1 cellular context compared by ENCODE assay signal in the genomic region with DNA sequence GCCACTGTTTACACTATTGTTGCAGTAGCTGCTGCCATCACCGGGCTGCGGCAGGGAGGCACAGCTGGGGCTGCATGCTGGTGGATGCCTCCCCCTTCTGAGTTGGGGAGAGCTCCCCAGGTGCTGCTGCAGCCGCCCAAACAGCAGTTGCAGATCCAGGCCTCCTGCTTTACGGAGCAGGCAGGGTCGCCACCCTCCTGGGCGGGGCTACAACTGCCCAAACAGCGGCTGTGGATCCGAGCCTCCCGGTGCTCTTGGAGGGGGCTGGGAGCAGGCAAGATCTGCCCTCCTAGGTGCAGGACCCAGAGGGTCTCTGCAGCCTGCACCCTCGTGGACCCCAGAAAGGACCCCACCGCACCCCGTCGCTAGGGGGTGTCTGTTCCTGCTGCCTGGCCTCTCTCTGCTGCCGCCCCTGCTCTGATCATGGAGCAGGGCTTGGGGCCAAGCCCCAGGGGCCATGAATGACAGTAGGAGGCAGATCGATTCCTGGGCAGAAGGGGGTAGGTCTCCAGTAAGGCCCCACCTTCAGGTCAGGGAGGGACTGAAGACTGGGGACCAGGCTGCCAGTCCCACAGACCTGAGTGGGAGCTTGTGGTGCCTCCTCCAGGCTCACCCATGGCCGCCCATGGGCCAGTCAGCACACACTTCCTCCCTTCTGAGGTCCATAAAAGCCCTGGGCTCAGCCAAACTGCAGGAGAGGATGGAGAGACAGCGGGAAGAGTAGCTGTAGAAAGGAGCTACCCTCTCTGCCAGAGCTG.
TF ChIP-seq lines count a peak whose summit lies in the region.

No MANE protein-coding gene starts in this region.

TF ChIP-seq in HepG2, 621 proteins besides CTCF, POLR2A, EP300 and RAD21 (continues in another document):
- TF ChIP-seq, protein P1, sequence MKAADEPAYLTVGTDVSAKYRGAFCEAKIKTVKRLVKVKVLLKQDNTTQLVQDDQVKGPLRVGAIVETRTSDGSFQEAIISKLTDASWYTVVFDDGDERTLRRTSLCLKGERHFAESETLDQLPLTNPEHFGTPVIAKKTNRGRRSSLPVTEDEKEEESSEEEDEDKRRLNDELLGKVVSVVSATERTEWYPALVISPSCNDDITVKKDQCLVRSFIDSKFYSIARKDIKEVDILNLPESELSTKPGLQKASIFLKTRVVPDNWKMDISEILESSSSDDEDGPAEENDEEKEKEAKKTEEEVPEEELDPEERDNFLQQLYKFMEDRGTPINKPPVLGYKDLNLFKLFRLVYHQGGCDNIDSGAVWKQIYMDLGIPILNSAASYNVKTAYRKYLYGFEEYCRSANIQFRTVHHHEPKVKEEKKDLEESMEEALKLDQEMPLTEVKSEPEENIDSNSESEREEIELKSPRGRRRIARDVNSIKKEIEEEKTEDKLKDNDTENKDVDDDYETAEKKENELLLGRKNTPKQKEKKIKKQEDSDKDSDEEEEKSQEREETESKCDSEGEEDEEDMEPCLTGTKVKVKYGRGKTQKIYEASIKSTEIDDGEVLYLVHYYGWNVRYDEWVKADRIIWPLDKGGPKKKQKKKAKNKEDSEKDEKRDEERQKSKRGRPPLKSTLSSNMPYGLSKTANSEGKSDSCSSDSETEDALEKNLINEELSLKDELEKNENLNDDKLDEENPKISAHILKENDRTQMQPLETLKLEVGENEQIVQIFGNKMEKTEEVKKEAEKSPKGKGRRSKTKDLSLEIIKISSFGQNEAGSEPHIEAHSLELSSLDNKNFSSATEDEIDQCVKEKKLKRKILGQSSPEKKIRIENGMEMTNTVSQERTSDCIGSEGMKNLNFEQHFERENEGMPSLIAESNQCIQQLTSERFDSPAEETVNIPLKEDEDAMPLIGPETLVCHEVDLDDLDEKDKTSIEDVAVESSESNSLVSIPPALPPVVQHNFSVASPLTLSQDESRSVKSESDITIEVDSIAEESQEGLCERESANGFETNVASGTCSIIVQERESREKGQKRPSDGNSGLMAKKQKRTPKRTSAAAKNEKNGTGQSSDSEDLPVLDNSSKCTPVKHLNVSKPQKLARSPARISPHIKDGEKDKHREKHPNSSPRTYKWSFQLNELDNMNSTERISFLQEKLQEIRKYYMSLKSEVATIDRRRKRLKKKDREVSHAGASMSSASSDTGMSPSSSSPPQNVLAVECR (CRISPR knock-in tag; IDR thresholded peaks at IDR 0.05; ENCODE audit: borderline replicate concordance): peak; percentile 53; the same call in 1 of the 2 replicates
- 0 out of 2 replicates have a peak, but pooled peaks have one; percentile 28 for TF ChIP-seq MEIS2 (CRISPR knock-in tag; IDR thresholded peaks at IDR 0.05)
- TF ChIP-seq ZFY (CRISPR knock-in tag; IDR thresholded peaks at IDR 0.05): peak; percentile 57; the same call in 1 of the 2 replicates
- peak; percentile 48; the same call in 1 of the 2 replicates for TF ChIP-seq GABPB1 (CRISPR knock-in tag; IDR thresholded peaks at IDR 0.05)
- TF ChIP-seq HOXA5 (CRISPR knock-in tag; IDR thresholded peaks at IDR 0.05): 0 out of 2 replicates have a peak, but pooled peaks have one; percentile 54
- TF ChIP-seq, protein P2, sequence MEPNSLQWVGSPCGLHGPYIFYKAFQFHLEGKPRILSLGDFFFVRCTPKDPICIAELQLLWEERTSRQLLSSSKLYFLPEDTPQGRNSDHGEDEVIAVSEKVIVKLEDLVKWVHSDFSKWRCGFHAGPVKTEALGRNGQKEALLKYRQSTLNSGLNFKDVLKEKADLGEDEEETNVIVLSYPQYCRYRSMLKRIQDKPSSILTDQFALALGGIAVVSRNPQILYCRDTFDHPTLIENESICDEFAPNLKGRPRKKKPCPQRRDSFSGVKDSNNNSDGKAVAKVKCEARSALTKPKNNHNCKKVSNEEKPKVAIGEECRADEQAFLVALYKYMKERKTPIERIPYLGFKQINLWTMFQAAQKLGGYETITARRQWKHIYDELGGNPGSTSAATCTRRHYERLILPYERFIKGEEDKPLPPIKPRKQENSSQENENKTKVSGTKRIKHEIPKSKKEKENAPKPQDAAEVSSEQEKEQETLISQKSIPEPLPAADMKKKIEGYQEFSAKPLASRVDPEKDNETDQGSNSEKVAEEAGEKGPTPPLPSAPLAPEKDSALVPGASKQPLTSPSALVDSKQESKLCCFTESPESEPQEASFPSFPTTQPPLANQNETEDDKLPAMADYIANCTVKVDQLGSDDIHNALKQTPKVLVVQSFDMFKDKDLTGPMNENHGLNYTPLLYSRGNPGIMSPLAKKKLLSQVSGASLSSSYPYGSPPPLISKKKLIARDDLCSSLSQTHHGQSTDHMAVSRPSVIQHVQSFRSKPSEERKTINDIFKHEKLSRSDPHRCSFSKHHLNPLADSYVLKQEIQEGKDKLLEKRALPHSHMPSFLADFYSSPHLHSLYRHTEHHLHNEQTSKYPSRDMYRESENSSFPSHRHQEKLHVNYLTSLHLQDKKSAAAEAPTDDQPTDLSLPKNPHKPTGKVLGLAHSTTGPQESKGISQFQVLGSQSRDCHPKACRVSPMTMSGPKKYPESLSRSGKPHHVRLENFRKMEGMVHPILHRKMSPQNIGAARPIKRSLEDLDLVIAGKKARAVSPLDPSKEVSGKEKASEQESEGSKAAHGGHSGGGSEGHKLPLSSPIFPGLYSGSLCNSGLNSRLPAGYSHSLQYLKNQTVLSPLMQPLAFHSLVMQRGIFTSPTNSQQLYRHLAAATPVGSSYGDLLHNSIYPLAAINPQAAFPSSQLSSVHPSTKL (CRISPR knock-in tag; IDR thresholded peaks at IDR 0.05): 0 out of 2 replicates have a peak, but pooled peaks have one; percentile 3
- TF ChIP-seq NFKB2 (CRISPR knock-in tag; IDR thresholded peaks at IDR 0.05; ENCODE audit: borderline replicate concordance): 0 out of 2 replicates have a peak, but pooled peaks have one; percentile 30
- 0 out of 2 replicates have a peak, but pooled peaks have one; percentile 35 for TF ChIP-seq ZNF333 (CRISPR knock-in tag; IDR thresholded peaks at IDR 0.05; ENCODE audit: borderline replicate concordance)
- peak; percentile 94 for TF ChIP-seq ZNF460 (CRISPR knock-in tag; IDR thresholded peaks at IDR 0.05; ENCODE audit: borderline replicate concordance)
- TF ChIP-seq, protein P3, sequence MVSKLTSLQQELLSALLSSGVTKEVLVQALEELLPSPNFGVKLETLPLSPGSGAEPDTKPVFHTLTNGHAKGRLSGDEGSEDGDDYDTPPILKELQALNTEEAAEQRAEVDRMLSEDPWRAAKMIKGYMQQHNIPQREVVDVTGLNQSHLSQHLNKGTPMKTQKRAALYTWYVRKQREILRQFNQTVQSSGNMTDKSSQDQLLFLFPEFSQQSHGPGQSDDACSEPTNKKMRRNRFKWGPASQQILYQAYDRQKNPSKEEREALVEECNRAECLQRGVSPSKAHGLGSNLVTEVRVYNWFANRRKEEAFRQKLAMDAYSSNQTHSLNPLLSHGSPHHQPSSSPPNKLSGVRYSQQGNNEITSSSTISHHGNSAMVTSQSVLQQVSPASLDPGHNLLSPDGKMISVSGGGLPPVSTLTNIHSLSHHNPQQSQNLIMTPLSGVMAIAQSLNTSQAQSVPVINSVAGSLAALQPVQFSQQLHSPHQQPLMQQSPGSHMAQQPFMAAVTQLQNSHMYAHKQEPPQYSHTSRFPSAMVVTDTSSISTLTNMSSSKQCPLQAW (CRISPR knock-in tag; IDR thresholded peaks at IDR 0.05): peak; percentile 56; the same call in 1 of the 2 replicates
- 0 out of 2 replicates have a peak, but pooled peaks have one; percentile 59 for TF ChIP-seq SMAD1 (CRISPR knock-in tag; IDR thresholded peaks at IDR 0.05; ENCODE audit: borderline replicate concordance, low read depth)
- TF ChIP-seq, protein P4, sequence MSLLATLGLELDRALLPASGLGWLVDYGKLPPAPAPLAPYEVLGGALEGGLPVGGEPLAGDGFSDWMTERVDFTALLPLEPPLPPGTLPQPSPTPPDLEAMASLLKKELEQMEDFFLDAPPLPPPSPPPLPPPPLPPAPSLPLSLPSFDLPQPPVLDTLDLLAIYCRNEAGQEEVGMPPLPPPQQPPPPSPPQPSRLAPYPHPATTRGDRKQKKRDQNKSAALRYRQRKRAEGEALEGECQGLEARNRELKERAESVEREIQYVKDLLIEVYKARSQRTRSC (CRISPR knock-in tag; IDR thresholded peaks at IDR 0.05; ENCODE audit: low read depth): no peak
- peak; percentile 63; the same call in 1 of the 2 replicates for TF ChIP-seq MTA1 (CRISPR knock-in tag; IDR thresholded peaks at IDR 0.05; ENCODE audit: borderline replicate concordance)
- no peak for TF ChIP-seq ZNF367 (CRISPR knock-in tag; IDR thresholded peaks at IDR 0.05; ENCODE audit: borderline replicate concordance)
- peak; percentile 53; the same call in 1 of the 2 replicates for TF ChIP-seq ZNF350 (CRISPR knock-in tag; IDR thresholded peaks at IDR 0.05; ENCODE audit: borderline replicate concordance, low read depth)
- peak; percentile 57; the same call in 1 of the 2 replicates for TF ChIP-seq ZNF274 (CRISPR knock-in tag; IDR thresholded peaks at IDR 0.05)
- 0 out of 2 replicates have a peak, but pooled peaks have one; percentile 22 for TF ChIP-seq ZFP90 (CRISPR knock-in tag; IDR thresholded peaks at IDR 0.05; ENCODE audit: borderline replicate concordance)
- TF ChIP-seq ZNF777 (CRISPR knock-in tag; IDR thresholded peaks at IDR 0.05): peak; percentile 40; the same call in 1 of the 2 replicates
- TF ChIP-seq CBX5 (CRISPR knock-in tag; IDR thresholded peaks at IDR 0.05; ENCODE audit: borderline replicate concordance): no peak
- TF ChIP-seq, protein P5, sequence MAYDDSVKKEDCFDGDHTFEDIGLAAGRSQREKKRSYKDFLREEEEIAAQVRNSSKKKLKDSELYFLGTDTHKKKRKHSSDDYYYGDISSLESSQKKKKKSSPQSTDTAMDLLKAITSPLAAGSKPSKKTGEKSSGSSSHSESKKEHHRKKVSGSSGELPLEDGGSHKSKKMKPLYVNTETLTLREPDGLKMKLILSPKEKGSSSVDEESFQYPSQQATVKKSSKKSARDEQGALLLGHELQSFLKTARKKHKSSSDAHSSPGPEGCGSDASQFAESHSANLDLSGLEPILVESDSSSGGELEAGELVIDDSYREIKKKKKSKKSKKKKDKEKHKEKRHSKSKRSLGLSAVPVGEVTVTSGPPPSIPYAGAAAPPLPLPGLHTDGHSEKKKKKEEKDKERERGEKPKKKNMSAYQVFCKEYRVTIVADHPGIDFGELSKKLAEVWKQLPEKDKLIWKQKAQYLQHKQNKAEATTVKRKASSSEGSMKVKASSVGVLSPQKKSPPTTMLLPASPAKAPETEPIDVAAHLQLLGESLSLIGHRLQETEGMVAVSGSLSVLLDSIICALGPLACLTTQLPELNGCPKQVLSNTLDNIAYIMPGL (CRISPR knock-in tag; IDR thresholded peaks at IDR 0.05; ENCODE audit: borderline replicate concordance in 1 of 2, low read depth in 1 of 2): peak; percentile 29 to 64; a peak in 1 of 4 replicates
- TF ChIP-seq ZNF292 (CRISPR knock-in tag; IDR thresholded peaks at IDR 0.05; ENCODE audit: borderline replicate concordance, low read depth): peak; percentile 87
- peak; percentile 60 for TF ChIP-seq HDAC1 (CRISPR knock-in tag; IDR thresholded peaks at IDR 0.05)
- TF ChIP-seq ZNF33B (CRISPR knock-in tag; IDR thresholded peaks at IDR 0.05): 0 out of 2 replicates have a peak, but pooled peaks have one; percentile 34
- 0 out of 2 replicates have a peak, but pooled peaks have one; percentile 20 for TF ChIP-seq ZNF225 (CRISPR knock-in tag; IDR thresholded peaks at IDR 0.05)
- TF ChIP-seq HNF4G (IDR thresholded peaks at IDR 0.05; ENCODE audit: borderline replicate concordance, low read depth, low read length): no peak
- 0 out of 2 replicates have a peak, but pooled peaks have one; percentile 30 for TF ChIP-seq HNF4G (CRISPR knock-in tag; IDR thresholded peaks at IDR 0.05; ENCODE audit: borderline replicate concordance, low read depth)
- 0 out of 2 replicates have a peak, but pooled peaks have one; percentile 22 for TF ChIP-seq SP2 (CRISPR knock-in tag; IDR thresholded peaks at IDR 0.05)
- peak; percentile 30 for TF ChIP-seq MED8 (CRISPR knock-in tag; IDR thresholded peaks at IDR 0.05; ENCODE audit: insufficient replicate concordance)
- 0 out of 2 replicates have a peak, but pooled peaks have one; percentile 37 for TF ChIP-seq CC2D1A (CRISPR knock-in tag; IDR thresholded peaks at IDR 0.05)
- TF ChIP-seq, protein P6, sequence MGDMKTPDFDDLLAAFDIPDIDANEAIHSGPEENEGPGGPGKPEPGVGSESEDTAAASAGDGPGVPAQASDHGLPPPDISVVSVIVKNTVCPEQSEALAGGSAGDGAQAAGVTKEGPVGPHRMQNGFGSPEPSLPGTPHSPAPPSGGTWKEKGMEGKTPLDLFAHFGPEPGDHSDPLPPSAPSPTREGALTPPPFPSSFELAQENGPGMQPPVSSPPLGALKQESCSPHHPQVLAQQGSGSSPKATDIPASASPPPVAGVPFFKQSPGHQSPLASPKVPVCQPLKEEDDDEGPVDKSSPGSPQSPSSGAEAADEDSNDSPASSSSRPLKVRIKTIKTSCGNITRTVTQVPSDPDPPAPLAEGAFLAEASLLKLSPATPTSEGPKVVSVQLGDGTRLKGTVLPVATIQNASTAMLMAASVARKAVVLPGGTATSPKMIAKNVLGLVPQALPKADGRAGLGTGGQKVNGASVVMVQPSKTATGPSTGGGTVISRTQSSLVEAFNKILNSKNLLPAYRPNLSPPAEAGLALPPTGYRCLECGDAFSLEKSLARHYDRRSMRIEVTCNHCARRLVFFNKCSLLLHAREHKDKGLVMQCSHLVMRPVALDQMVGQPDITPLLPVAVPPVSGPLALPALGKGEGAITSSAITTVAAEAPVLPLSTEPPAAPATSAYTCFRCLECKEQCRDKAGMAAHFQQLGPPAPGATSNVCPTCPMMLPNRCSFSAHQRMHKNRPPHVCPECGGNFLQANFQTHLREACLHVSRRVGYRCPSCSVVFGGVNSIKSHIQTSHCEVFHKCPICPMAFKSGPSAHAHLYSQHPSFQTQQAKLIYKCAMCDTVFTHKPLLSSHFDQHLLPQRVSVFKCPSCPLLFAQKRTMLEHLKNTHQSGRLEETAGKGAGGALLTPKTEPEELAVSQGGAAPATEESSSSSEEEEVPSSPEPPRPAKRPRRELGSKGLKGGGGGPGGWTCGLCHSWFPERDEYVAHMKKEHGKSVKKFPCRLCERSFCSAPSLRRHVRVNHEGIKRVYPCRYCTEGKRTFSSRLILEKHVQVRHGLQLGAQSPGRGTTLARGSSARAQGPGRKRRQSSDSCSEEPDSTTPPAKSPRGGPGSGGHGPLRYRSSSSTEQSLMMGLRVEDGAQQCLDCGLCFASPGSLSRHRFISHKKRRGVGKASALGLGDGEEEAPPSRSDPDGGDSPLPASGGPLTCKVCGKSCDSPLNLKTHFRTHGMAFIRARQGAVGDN (CRISPR knock-in tag; IDR thresholded peaks at IDR 0.05): peak; percentile 75
- TF ChIP-seq, protein P7, sequence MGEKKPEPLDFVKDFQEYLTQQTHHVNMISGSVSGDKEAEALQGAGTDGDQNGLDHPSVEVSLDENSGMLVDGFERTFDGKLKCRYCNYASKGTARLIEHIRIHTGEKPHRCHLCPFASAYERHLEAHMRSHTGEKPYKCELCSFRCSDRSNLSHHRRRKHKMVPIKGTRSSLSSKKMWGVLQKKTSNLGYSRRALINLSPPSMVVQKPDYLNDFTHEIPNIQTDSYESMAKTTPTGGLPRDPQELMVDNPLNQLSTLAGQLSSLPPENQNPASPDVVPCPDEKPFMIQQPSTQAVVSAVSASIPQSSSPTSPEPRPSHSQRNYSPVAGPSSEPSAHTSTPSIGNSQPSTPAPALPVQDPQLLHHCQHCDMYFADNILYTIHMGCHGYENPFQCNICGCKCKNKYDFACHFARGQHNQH (CRISPR knock-in tag; IDR thresholded peaks at IDR 0.05): 0 out of 2 replicates have a peak, but pooled peaks have one; percentile 6
- TF ChIP-seq ZBTB7A (CRISPR knock-in tag; IDR thresholded peaks at IDR 0.05): peak; percentile 95
- TF ChIP-seq, protein P8, sequence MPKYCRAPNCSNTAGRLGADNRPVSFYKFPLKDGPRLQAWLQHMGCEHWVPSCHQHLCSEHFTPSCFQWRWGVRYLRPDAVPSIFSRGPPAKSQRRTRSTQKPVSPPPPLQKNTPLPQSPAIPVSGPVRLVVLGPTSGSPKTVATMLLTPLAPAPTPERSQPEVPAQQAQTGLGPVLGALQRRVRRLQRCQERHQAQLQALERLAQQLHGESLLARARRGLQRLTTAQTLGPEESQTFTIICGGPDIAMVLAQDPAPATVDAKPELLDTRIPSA (CRISPR knock-in tag; IDR thresholded peaks at IDR 0.05; ENCODE audit: borderline replicate concordance): no peak
